ENCODE assay signal across 9 cellular contexts in genomic region chr9:94920439-94920951, GRCh38.
DNase-seq lines count a peak whose midpoint lies in the region; ATAC-seq, FAIRE-seq and TF ChIP-seq lines count a peak whose summit lies in the region.
"Had no signal": no experiment of that assay in that cellular context is flagged by ENCODE, and none has a peak within 500 bp of the region (broad histone marks: within the 10 kb centered on the region; RNA-seq: fewer than 3 reads in every experiment).

No MANE protein-coding gene starts in this region.

- no peak for TF ChIP-seq CTCF in breast epithelium (IDR thresholded peaks at IDR 0.05)

- H3K27ac ChIP-seq in breast epithelium, result peak overlapping the region; percentile 60 to 78
- H3K27ac ChIP-seq in layer of hippocampus (ENCODE audit: low read depth, low read length), result peak overlapping the region; percentile 74
- H3K27ac ChIP-seq in substantia nigra (ENCODE audit: low read depth, low read length, poor library complexity, severe bottlenecking), result peak overlapping the region; percentile 75

- no peaks in the 10 kb centered on the region for H3K36me3 ChIP-seq in breast epithelium

- intact Hi-C loops in breast epithelium (cut with DNase I; ENCODE audit: low total_unique reads), result no loop called here

- no peaks in the 10 kb centered on the region for H3K27me3 Mint-ChIP-seq in activated CD4-positive, alpha-beta T cell treated with anti-CD3 and anti-CD28 coated beads, Interleukin-2, amount 10 ng/mL, durations not matched to agents 7 days and 5 days

- peak; percentile 61 for DNase-seq in H54 (ENCODE audit: insufficient read length, low spot score)
- DNase-seq in breast epithelium (ENCODE audit: low spot score in 2 of 2), result no peak
- DNase-seq in substantia nigra (lab: John Stamatoyannopoulos, UW), result peak in 6 of 49 donors; percentile 18 to 46 (median 34)
- DNase-seq in activated CD4-positive, alpha-beta T cell treated with anti-CD3 and anti-CD28 coated beads, Interleukin-2, amount 10 ng/mL, durations not matched to agents 7 days and 5 days, result no peak
- no peak for DNase-seq in NCI-H345 treated with DMSO at 0.1 percent for 48 hours (lab: John Stamatoyannopoulos, UW; ENCODE audit: unreplicated experiment)
- DNase-seq in stimulated activated effector memory CD8-positive, alpha-beta T cell treated with anti-CD3 and anti-CD28 coated beads, Interleukin-12 subunit alpha, Interleukin-12 subunit beta, amount 100 ng/mL, for 72 hours (ENCODE audit: low spot score in 2 of 2), result no peak
- DNase-seq: NCI-H524 treated with DMSO at 0.1 percent for 48 hours had no signal

- no peak for TF ChIP-seq POLR2A in H54 (IDR thresholded peaks at IDR 0.05; ENCODE audit: low read depth, low read length)
- no peak for TF ChIP-seq POLR2A in breast epithelium (IDR thresholded peaks at IDR 0.05)

- no peaks in the 10 kb centered on the region for H3K36me3 Mint-ChIP-seq in activated CD4-positive, alpha-beta T cell treated with anti-CD3 and anti-CD28 coated beads, Interleukin-2, amount 10 ng/mL, durations not matched to agents 7 days and 5 days (ENCODE audit: low read depth)
- no peaks in the 10 kb centered on the region for H3K36me3 Mint-ChIP-seq in stimulated activated effector memory CD8-positive, alpha-beta T cell treated with anti-CD3 and anti-CD28 coated beads, Interleukin-12 subunit alpha, Interleukin-12 subunit beta, amount 100 ng/mL, for 72 hours

- H3K27me3 ChIP-seq in breast epithelium (no peaks in the 10 kb centered on the region), layer of hippocampus (ENCODE audit: control insufficient read depth, insufficient read depth, low read length) (no peaks in the 10 kb centered on the region)

- POLR2A ChIA-PET in activated CD4-positive, alpha-beta T cell treated with anti-CD3 and anti-CD28 coated beads, Interleukin-2, amount 10 ng/mL, durations not matched to agents 7 days and 5 days (lab: Charles Lee), result no interaction called here

- no peak overlapping the region for H3K4me3 Mint-ChIP-seq in activated CD4-positive, alpha-beta T cell treated with anti-CD3 and anti-CD28 coated beads, Interleukin-2, amount 10 ng/mL, durations not matched to agents 7 days and 5 days
- no peak overlapping the region for H3K4me3 Mint-ChIP-seq in stimulated activated effector memory CD8-positive, alpha-beta T cell treated with anti-CD3 and anti-CD28 coated beads, Interleukin-12 subunit alpha, Interleukin-12 subunit beta, amount 100 ng/mL, for 72 hours

- no peaks in the 10 kb centered on the region for H3K9me3 ChIP-seq in breast epithelium

- no peak overlapping the region for H3K27ac Mint-ChIP-seq in activated CD4-positive, alpha-beta T cell treated with anti-CD3 and anti-CD28 coated beads, Interleukin-2, amount 10 ng/mL, durations not matched to agents 7 days and 5 days
- H3K27ac Mint-ChIP-seq in stimulated activated effector memory CD8-positive, alpha-beta T cell treated with anti-CD3 and anti-CD28 coated beads, Interleukin-12 subunit alpha, Interleukin-12 subunit beta, amount 100 ng/mL, for 72 hours, result no peak overlapping the region

- no peak for ATAC-seq in GM19397 (IDR thresholded peaks at IDR 0.05; ENCODE audit: unreplicated experiment)
- no peak for ATAC-seq in stimulated activated effector memory CD8-positive, alpha-beta T cell treated with anti-CD3 and anti-CD28 coated beads, Interleukin-12 subunit alpha, Interleukin-12 subunit beta, amount 100 ng/mL, for 72 hours

- no peak overlapping the region for H3K4me3 ChIP-seq in breast epithelium

- CTCF ChIA-PET in activated CD4-positive, alpha-beta T cell treated with anti-CD3 and anti-CD28 coated beads, Interleukin-2, amount 10 ng/mL, durations not matched to agents 7 days and 5 days (lab: Charles Lee), result no interaction called here

- no peaks in the 10 kb centered on the region for H3K9me3 Mint-ChIP-seq in activated CD4-positive, alpha-beta T cell treated with anti-CD3 and anti-CD28 coated beads, Interleukin-2, amount 10 ng/mL, durations not matched to agents 7 days and 5 days
- H3K9me3 Mint-ChIP-seq in stimulated activated effector memory CD8-positive, alpha-beta T cell treated with anti-CD3 and anti-CD28 coated beads, Interleukin-12 subunit alpha, Interleukin-12 subunit beta, amount 100 ng/mL, for 72 hours, result no peaks in the 10 kb centered on the region

- H3K4me1 Mint-ChIP-seq in activated CD4-positive, alpha-beta T cell treated with anti-CD3 and anti-CD28 coated beads, Interleukin-2, amount 10 ng/mL, durations not matched to agents 7 days and 5 days, result no peaks in the 10 kb centered on the region
- peaks cover 13% of the 10 kb centered on the region for H3K4me1 Mint-ChIP-seq in stimulated activated effector memory CD8-positive, alpha-beta T cell treated with anti-CD3 and anti-CD28 coated beads, Interleukin-12 subunit alpha, Interleukin-12 subunit beta, amount 100 ng/mL, for 72 hours

- peak; percentile 78 for FAIRE-seq in H54 (lab: Jason Lieb, UNC)

- peaks cover 8 to 12% of the 10 kb centered on the region in 2 donors for H3K4me1 ChIP-seq in breast epithelium
